ENCODE assay signal across 2 cellular contexts in the genomic region with DNA sequence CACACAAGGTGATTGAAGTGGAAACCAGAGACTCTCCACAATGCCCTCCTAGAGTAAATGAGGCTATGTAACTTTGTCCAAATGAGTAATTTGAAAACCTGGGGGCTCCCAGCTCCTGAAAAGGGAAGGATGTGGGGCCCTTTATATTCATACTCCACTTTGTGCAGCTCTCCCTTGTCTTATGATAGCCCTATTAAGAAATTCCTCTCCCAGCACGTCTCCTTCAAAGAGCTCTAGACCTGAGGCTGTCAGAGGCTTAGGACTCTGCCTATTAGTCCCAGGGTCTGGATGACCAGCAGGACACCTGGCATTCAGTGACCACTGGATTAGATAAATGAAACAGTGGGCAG.
TF ChIP-seq lines count a peak whose summit lies in the region.

No MANE protein-coding gene starts in this region.

TF ChIP-seq in IMR-90, 13 proteins besides CTCF, POLR2A, EP300 and RAD21:
- TF ChIP-seq BHLHE40 (IDR thresholded peaks at IDR 0.05; ENCODE audit: low read depth, low read length), result no peak

TF ChIP-seq in GM12878, 131 proteins besides CTCF, POLR2A, EP300 and RAD21:
- TF ChIP-seq USF1 (IDR thresholded peaks at IDR 0.05; ENCODE audit: borderline replicate concordance, extremely low read length, insufficient read depth, low read depth, low read length) (no peak), BRCA1 (IDR thresholded peaks at IDR 0.05; ENCODE audit: low read depth, low read length) (no peak), CHD1 (IDR thresholded peaks at IDR 0.05; ENCODE audit: low read depth, low read length) (no peak), MLLT1 (IDR thresholded peaks at IDR 0.05) (no peak), MAX (IDR thresholded peaks at IDR 0.05; ENCODE audit: low read depth, low read length) (no peak)
- TF ChIP-seq, protein P1, sequence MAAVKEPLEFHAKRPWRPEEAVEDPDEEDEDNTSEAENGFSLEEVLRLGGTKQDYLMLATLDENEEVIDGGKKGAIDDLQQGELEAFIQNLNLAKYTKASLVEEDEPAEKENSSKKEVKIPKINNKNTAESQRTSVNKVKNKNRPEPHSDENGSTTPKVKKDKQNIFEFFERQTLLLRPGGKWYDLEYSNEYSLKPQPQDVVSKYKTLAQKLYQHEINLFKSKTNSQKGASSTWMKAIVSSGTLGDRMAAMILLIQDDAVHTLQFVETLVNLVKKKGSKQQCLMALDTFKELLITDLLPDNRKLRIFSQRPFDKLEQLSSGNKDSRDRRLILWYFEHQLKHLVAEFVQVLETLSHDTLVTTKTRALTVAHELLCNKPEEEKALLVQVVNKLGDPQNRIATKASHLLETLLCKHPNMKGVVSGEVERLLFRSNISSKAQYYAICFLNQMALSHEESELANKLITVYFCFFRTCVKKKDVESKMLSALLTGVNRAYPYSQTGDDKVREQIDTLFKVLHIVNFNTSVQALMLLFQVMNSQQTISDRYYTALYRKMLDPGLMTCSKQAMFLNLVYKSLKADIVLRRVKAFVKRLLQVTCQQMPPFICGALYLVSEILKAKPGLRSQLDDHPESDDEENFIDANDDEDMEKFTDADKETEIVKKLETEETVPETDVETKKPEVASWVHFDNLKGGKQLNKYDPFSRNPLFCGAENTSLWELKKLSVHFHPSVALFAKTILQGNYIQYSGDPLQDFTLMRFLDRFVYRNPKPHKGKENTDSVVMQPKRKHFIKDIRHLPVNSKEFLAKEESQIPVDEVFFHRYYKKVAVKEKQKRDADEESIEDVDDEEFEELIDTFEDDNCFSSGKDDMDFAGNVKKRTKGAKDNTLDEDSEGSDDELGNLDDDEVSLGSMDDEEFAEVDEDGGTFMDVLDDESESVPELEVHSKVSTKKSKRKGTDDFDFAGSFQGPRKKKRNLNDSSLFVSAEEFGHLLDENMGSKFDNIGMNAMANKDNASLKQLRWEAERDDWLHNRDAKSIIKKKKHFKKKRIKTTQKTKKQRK (IDR thresholded peaks at IDR 0.05; ENCODE audit: low read depth, low read length), result no peak
